Comparison of ENCODE assay signal across 28 cellular contexts in the genomic region with DNA sequence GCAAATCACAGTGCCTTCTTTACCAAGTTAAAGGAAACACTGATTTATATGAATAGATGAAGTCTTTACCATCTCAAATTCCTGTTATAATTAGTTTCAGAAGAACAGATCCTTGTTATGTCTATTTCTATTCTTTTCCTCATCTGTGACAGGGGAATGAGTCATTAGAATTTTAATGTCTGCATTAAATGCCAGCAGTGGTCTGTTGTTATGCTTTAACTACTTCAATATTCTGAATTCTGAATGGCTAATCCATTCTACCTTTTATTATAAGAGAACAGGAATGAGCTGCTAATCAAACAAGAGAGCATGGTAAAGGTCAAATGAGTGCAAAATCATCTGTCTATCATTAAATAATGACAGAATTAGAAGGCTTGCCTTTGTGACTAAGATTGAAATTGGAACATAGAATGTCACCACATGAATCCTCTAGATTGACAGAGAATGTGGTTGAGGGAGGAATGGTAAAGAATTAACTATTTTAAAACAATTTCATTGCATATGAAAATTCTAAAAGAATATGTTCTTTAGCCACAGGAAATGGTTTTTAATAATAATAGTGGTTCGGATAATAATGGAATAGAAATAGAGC.
A peak's percentile ranks its signal among the peaks of the same experiment; 100 is the strongest.
DNase-seq lines count a peak whose midpoint lies in the region; FAIRE-seq and TF ChIP-seq lines count a peak whose summit lies in the region.
"Had no signal": no experiment of that assay in that cellular context is flagged by ENCODE, and none has a peak within 500 bp of the region (broad histone marks: within the 10 kb centered on the region; RNA-seq: fewer than 3 reads in every experiment).

No MANE protein-coding gene starts in this region.

- H3K27ac ChIP-seq in HUES6 (ENCODE audit: low read depth, low read length) (0 out of 2 replicates have a peak overlapping the region, but pooled peaks have one; percentile 6), left ventricle myocardium inferior (replicated peaks) (peak overlapping the region; percentile 93)
- H3K27ac ChIP-seq: esophagus muscularis mucosa, gastroesophageal sphincter, pancreas, right lobe of liver had no signal

- no peaks in the 10 kb centered on the region for H3K9me3 ChIP-seq in HUES6 (ENCODE audit: control insufficient read depth, insufficient read depth, low read depth, low read length)
- peaks cover 18% of the 10 kb centered on the region for H3K9me3 ChIP-seq in left ventricle myocardium inferior (replicated peaks)
- H3K9me3 ChIP-seq: esophagus muscularis mucosa, pancreas, right lobe of liver had no signal

- in situ Hi-C loops in astrocyte of the spinal cord (cut with HindIII; ENCODE audit: low sequenced_read_pairs) = no loop called here

- H3K4me3 Mint-ChIP-seq in mesothelial cell of epicardium = no peak overlapping the region
- H3K4me3 Mint-ChIP-seq: activated CD4-positive, alpha-beta T cell treated with anti-CD3 and anti-CD28 coated beads for 36 hours; activated CD8-positive, alpha-beta T cell treated with anti-CD3 and anti-CD28 coated beads, Interleukin-2, amount 10 ng/mL, durations not matched to agents 7 days and 5 days; activated naive CD8-positive, alpha-beta T cell treated with anti-CD3 and anti-CD28 coated beads, Interleukin-2, amount 10 ng/mL, durations not matched to agents 7 days and 5 days; CD8-positive, alpha-beta memory T cell; neural crest cell; T-helper 2 cell treated with Interferon-gamma antibody and Interleukin-4, amounts not matched to agents 5 μg/mL and 100 μg/mL, for 36 hours; type B pancreatic cell had no signal

- H3K9me3 Mint-ChIP-seq in mesothelial cell of epicardium = peaks cover 27% of the 10 kb centered on the region

- intact Hi-C loops in left ventricle myocardium inferior (cut with micrococcal nuclease) = no loop called here

- no peaks in the 10 kb centered on the region for H3K4me1 Mint-ChIP-seq in mesothelial cell of epicardium
- H3K4me1 Mint-ChIP-seq: activated CD4-positive, alpha-beta T cell treated with anti-CD3 and anti-CD28 coated beads for 36 hours; activated naive CD8-positive, alpha-beta T cell treated with anti-CD3 and anti-CD28 coated beads, Interleukin-2, amount 10 ng/mL, durations not matched to agents 7 days and 5 days; CD8-positive, alpha-beta memory T cell had no signal

- FAIRE-seq in D721Med (lab: Jason Lieb, UNC) = no peak
- FAIRE-seq: colon, kidney, pancreas had no signal

- H3K36me3 Mint-ChIP-seq in mesothelial cell of epicardium = peaks cover 4% of the 10 kb centered on the region
- H3K36me3 Mint-ChIP-seq: activated naive CD8-positive, alpha-beta T cell treated with anti-CD3 and anti-CD28 coated beads, Interleukin-2, amount 10 ng/mL, durations not matched to agents 7 days and 5 days; CD8-positive, alpha-beta memory T cell; type B pancreatic cell had no signal

- H3K27ac Mint-ChIP-seq in mesothelial cell of epicardium = no peak overlapping the region
- H3K27ac Mint-ChIP-seq: activated CD4-positive, alpha-beta T cell treated with anti-CD3 and anti-CD28 coated beads for 36 hours; activated CD8-positive, alpha-beta T cell treated with anti-CD3 and anti-CD28 coated beads, Interleukin-2, amount 10 ng/mL, durations not matched to agents 7 days and 5 days; activated naive CD8-positive, alpha-beta T cell treated with anti-CD3 and anti-CD28 coated beads, Interleukin-2, amount 10 ng/mL, durations not matched to agents 7 days and 5 days; CD8-positive, alpha-beta memory T cell; T-helper 2 cell treated with Interferon-gamma antibody and Interleukin-4, amounts not matched to agents 5 μg/mL and 100 μg/mL, for 36 hours; type B pancreatic cell had no signal

- H3K9ac ChIP-seq in HUES6 (ENCODE audit: low read length) = no peak overlapping the region

- H3K36me3 ChIP-seq in HUES6 (ENCODE audit: control insufficient read depth, insufficient read depth, low read length) (no peaks in the 10 kb centered on the region), left ventricle myocardium inferior (no peaks in the 10 kb centered on the region)
- H3K36me3 ChIP-seq: esophagus muscularis mucosa, gastroesophageal sphincter, pancreas, right lobe of liver had no signal

- H3K4me1 ChIP-seq in HUES6 (ENCODE audit: control insufficient read depth, insufficient read depth, low read length) = peaks cover 19% of the 10 kb centered on the region; the same call in 1 of the 2 replicates
- H3K4me1 ChIP-seq in left ventricle myocardium inferior = peaks cover 11% of the 10 kb centered on the region
- H3K4me1 ChIP-seq: esophagus muscularis mucosa, gastroesophageal sphincter, pancreas, right lobe of liver had no signal

- TF ChIP-seq CTCF in astrocyte of the spinal cord (IDR thresholded peaks at IDR 0.05; ENCODE audit: low read depth, low read length) = no peak
- no peak for TF ChIP-seq CTCF in left ventricle myocardium inferior (IDR thresholded peaks at IDR 0.05; ENCODE audit: borderline replicate concordance)
- no peak for TF ChIP-seq CTCF in D721Med (IDR thresholded peaks at IDR 0.05; ENCODE audit: insufficient read depth, missing control alignments)
- TF ChIP-seq CTCF in mesothelial cell of epicardium (IDR thresholded peaks at IDR 0.05; ENCODE audit: unreplicated experiment) = no peak

- no peaks in the 10 kb centered on the region for H3K27me3 ChIP-seq in HUES6 (ENCODE audit: control insufficient read depth, insufficient read depth, low read length)
- H3K27me3 ChIP-seq in left ventricle myocardium inferior (ENCODE audit: low read depth) = no peaks in the 10 kb centered on the region
- H3K27me3 ChIP-seq: esophagus muscularis mucosa, gastroesophageal sphincter, pancreas had no signal

- H3K4me3 ChIP-seq in HUES6 (ENCODE audit: low read depth, low read length) = no peak overlapping the region
- no peak overlapping the region for H3K4me3 ChIP-seq in astrocyte of the spinal cord (ENCODE audit: low read depth, low read length)
- peak overlapping the region; percentile 60 for H3K4me3 ChIP-seq in left ventricle myocardium inferior
- H3K4me3 ChIP-seq: esophagus muscularis mucosa, gastroesophageal sphincter, pancreas, right lobe of liver had no signal

- no peaks in the 10 kb centered on the region for H3K27me3 Mint-ChIP-seq in mesothelial cell of epicardium (ENCODE audit: low read depth)
- H3K27me3 Mint-ChIP-seq: activated CD4-positive, alpha-beta T cell treated with anti-CD3 and anti-CD28 coated beads for 36 hours; activated naive CD8-positive, alpha-beta T cell treated with anti-CD3 and anti-CD28 coated beads, Interleukin-2, amount 10 ng/mL, durations not matched to agents 7 days and 5 days; CD8-positive, alpha-beta memory T cell; type B pancreatic cell had no signal

- peak; percentile 13 for DNase-seq in A172 (ENCODE audit: low spot score)
- DNase-seq in astrocyte of the spinal cord (ENCODE audit: low read depth, low spot score) = peak; percentile 9
- no peak for DNase-seq in left ventricle myocardium inferior
- no peak for DNase-seq in hippocampal formation (lab: John Stamatoyannopoulos, UW)
- DNase-seq in D721Med (ENCODE audit: insufficient read length, low spot score) = no peak
- DNase-seq in medulla oblongata (ENCODE audit: extremely low spot score) = no peak
- no peak for DNase-seq in mesothelial cell of epicardium (ENCODE audit: low spot score in 2 of 2, unreplicated experiment in 2 of 2)
- DNase-seq: activated CD4-positive, alpha-beta T cell treated with anti-CD3 and anti-CD28 coated beads for 36 hours; activated CD8-positive, alpha-beta T cell treated with anti-CD3 and anti-CD28 coated beads, Interleukin-2, amount 10 ng/mL, durations not matched to agents 7 days and 5 days; activated effector memory CD4-positive, alpha-beta T cell treated with Interleukin-2 at 50 U/mL for 16 hours; activated naive CD8-positive, alpha-beta T cell treated with anti-CD3 and anti-CD28 coated beads, Interleukin-2, amount 10 ng/mL, durations not matched to agents 7 days and 5 days; CD8-positive, alpha-beta memory T cell; KBM-7; kidney; MM.1S; NCI-H1417 treated with DMSO at 0.1 percent for 48 hours; NCI-H2081 treated with DMSO at 0.1 percent for 48 hours; NCI-H446; pancreas; right lobe of liver; stimulated activated CD4-positive, alpha-beta T cell treated with anti-CD3 and anti-CD28 coated beads, Interleukin-4, amount 100 ng/mL, for 1 hour had no signal

Comparison
In these comparisons a context has a peak if more than half of its experiments do, and no peak if none do; other contexts are left out.
1. DNase-seq: peak in A172 (single experiment) and astrocyte of the spinal cord (single experiment); none in left ventricle myocardium inferior (single experiment), hippocampal formation (0 of 2), D721Med (single experiment), medulla oblongata (single experiment) and mesothelial cell of epicardium (0 of 2).